Comparison of ENCODE assay signal across 8 cellular contexts in genomic region chr5:141692919-141693848, GRCh38. TPM values are rescaled to one million over a fixed set of nuclear protein-coding genes. Genes with fewer than 3 reads are reported as not detected.
DNase-seq lines count a peak whose midpoint lies in the region; ATAC-seq and TF ChIP-seq lines count a peak whose summit lies in the region.

No MANE protein-coding gene starts in this region.

- peak overlapping the region; percentile 86 for H3K27ac Mint-ChIP-seq in activated CD8-positive, alpha-beta memory T cell treated with anti-CD3 and anti-CD28 coated beads, Interleukin-2, amount 10 ng/mL, durations not matched to agents 7 days and 5 days

- DNase-seq in activated CD8-positive, alpha-beta memory T cell treated with anti-CD3 and anti-CD28 coated beads, Interleukin-2, amount 10 ng/mL, durations not matched to agents 7 days and 5 days, result peak; percentile 88
- DNase-seq in glomerular visceral epithelial cell (ENCODE audit: extremely low spot score) (peak; percentile 62), OCI-M2 (lab: John Stamatoyannopoulos, UW; ENCODE audit: unreplicated experiment) (no peak), NCI-H524 treated with DMSO at 0.1 percent for 48 hours (lab: John Stamatoyannopoulos, UW) (no peak), D341Med (ENCODE audit: low spot score) (no peak)
- DNase-seq in stimulated activated CD8-positive, alpha-beta memory T cell treated with anti-CD3 and anti-CD28 coated beads, Interleukin-2, amount 100 ng/mL, for 1 hour (ENCODE audit: low read depth in 2 of 2), result peak; percentile 16 to 44

- H3K36me3 ChIP-seq in OCI-LY1 (ENCODE audit: insufficient read depth, low read length), result no peaks in the 10 kb centered on the region

- H3F3A ChIP-seq in OCI-LY1 (ENCODE audit: insufficient read depth, low read length), result no peaks in the 10 kb centered on the region

- peaks cover 35% of the 10 kb centered on the region for H3K4me1 Mint-ChIP-seq in activated CD8-positive, alpha-beta memory T cell treated with anti-CD3 and anti-CD28 coated beads, Interleukin-2, amount 10 ng/mL, durations not matched to agents 7 days and 5 days

- peaks cover 5% of the 10 kb centered on the region for H3K27me3 ChIP-seq in OCI-LY1 (ENCODE audit: insufficient read depth, low read length)

- no peaks in the 10 kb centered on the region for H4K20me1 ChIP-seq in OCI-LY1 (ENCODE audit: insufficient read depth, low read length)

- no peaks in the 10 kb centered on the region for H3K36me3 Mint-ChIP-seq in activated CD8-positive, alpha-beta memory T cell treated with anti-CD3 and anti-CD28 coated beads, Interleukin-2, amount 10 ng/mL, durations not matched to agents 7 days and 5 days

- no peak overlapping the region for H3K27ac ChIP-seq in OCI-LY1 (ENCODE audit: low read depth, low read length, poor library complexity, severe bottlenecking)

- H2AFZ ChIP-seq in OCI-LY1 (ENCODE audit: low read length), result no peak overlapping the region

- H3K27me3 Mint-ChIP-seq in activated CD8-positive, alpha-beta memory T cell treated with anti-CD3 and anti-CD28 coated beads, Interleukin-2, amount 10 ng/mL, durations not matched to agents 7 days and 5 days, result peaks cover 28% of the 10 kb centered on the region

- peak; percentile 88 for ATAC-seq in activated CD8-positive, alpha-beta memory T cell treated with anti-CD3 and anti-CD28 coated beads, Interleukin-2, amount 10 ng/mL, durations not matched to agents 7 days and 5 days
- no peak for ATAC-seq in GM21423 (IDR thresholded peaks at IDR 0.05; ENCODE audit: unreplicated experiment)

- H3K4me2 ChIP-seq in OCI-LY1 (ENCODE audit: low read length), result peak overlapping the region; percentile 84; the same call in 1 of the 2 replicates

- H3K9me3 ChIP-seq in OCI-LY1 (ENCODE audit: low read length), result no peaks in the 10 kb centered on the region

- H3K79me2 ChIP-seq in OCI-LY1 (ENCODE audit: insufficient read depth, low read length), result no peaks in the 10 kb centered on the region

- H3K4me1 ChIP-seq in OCI-LY1 (ENCODE audit: insufficient read depth, low read length, severe bottlenecking), result peaks cover 16% of the 10 kb centered on the region

- CTCF ChIA-PET in activated CD8-positive, alpha-beta memory T cell treated with anti-CD3 and anti-CD28 coated beads, Interleukin-2, amount 10 ng/mL, durations not matched to agents 7 days and 5 days (lab: Charles Lee), result interaction anchor here (0.7 to 16.7 kb wide), 36 partner anchors 9 to 450 kb away, joined by 3 to 333 read pairs (median 8); partner anchors contain the start of genes ARAP3, DELE1, FCHSD1 and GNPDA1

- peak overlapping the region; percentile 76 for H3K4me3 Mint-ChIP-seq in activated CD8-positive, alpha-beta memory T cell treated with anti-CD3 and anti-CD28 coated beads, Interleukin-2, amount 10 ng/mL, durations not matched to agents 7 days and 5 days

- no peaks in the 10 kb centered on the region for H3K9me3 Mint-ChIP-seq in activated CD8-positive, alpha-beta memory T cell treated with anti-CD3 and anti-CD28 coated beads, Interleukin-2, amount 10 ng/mL, durations not matched to agents 7 days and 5 days (ENCODE audit: low read depth)

- no peak overlapping the region for H3K9ac ChIP-seq in OCI-LY1 (ENCODE audit: low read length)

- no peak overlapping the region for H3K4me3 ChIP-seq in OCI-LY1 (ENCODE audit: low read depth, low read length, poor library complexity, severe bottlenecking)

- H3K9me2 ChIP-seq in OCI-LY1 (ENCODE audit: low read depth, low read length), result no peaks in the 10 kb centered on the region

- TF ChIP-seq CTCF in OCI-LY1 (IDR thresholded peaks at IDR 0.05; ENCODE audit: low read length), result no peak

RNA-seq across cellular contexts. Expression of gene ARAP3, which starts 11.2 kb away (rescaled TPM):
- total RNA-seq in activated CD8-positive, alpha-beta memory T cell treated with anti-CD3 and anti-CD28 coated beads, Interleukin-2, amount 10 ng/mL, durations not matched to agents 7 days and 5 days, result 10 to 100 TPM in 1 of 2 experiments, 1 to 10 TPM in 1; 9.9 to 11.0 TPM

RNA-seq across cellular contexts. Expression of gene FCHSD1, which starts 42.0 kb away (rescaled TPM):
- 10 to 100 TPM; 46.5 to 64.1 TPM for total RNA-seq in activated CD8-positive, alpha-beta memory T cell treated with anti-CD3 and anti-CD28 coated beads, Interleukin-2, amount 10 ng/mL, durations not matched to agents 7 days and 5 days

RNA-seq across cellular contexts. Expression of gene RELL2, which starts 56.4 kb away (rescaled TPM):
- total RNA-seq in activated CD8-positive, alpha-beta memory T cell treated with anti-CD3 and anti-CD28 coated beads, Interleukin-2, amount 10 ng/mL, durations not matched to agents 7 days and 5 days, result 10 to 100 TPM; 28.0 to 35.8 TPM

RNA-seq across cellular contexts. Expression of gene HDAC3, which starts 56.5 kb away (rescaled TPM):
- total RNA-seq in activated CD8-positive, alpha-beta memory T cell treated with anti-CD3 and anti-CD28 coated beads, Interleukin-2, amount 10 ng/mL, durations not matched to agents 7 days and 5 days, result 10 to 100 TPM; 87.1 to 90.0 TPM

Comparison
In these comparisons a context has a peak if more than half of its experiments do, and no peak if none do; other contexts are left out.
1. DNase-seq: peak in activated CD8-positive, alpha-beta memory T cell treated with anti-CD3 and anti-CD28 coated beads, Interleukin-2, amount 10 ng/mL, durations not matched to agents 7 days and 5 days (single experiment), glomerular visceral epithelial cell (single experiment) and stimulated activated CD8-positive, alpha-beta memory T cell treated with anti-CD3 and anti-CD28 coated beads, Interleukin-2, amount 100 ng/mL, for 1 hour (2 of 2); none in OCI-M2 (single experiment), NCI-H524 treated with DMSO at 0.1 percent for 48 hours (single experiment) and D341Med (single experiment).